ENCODE assay signal across 8 cellular contexts in the genomic region with DNA sequence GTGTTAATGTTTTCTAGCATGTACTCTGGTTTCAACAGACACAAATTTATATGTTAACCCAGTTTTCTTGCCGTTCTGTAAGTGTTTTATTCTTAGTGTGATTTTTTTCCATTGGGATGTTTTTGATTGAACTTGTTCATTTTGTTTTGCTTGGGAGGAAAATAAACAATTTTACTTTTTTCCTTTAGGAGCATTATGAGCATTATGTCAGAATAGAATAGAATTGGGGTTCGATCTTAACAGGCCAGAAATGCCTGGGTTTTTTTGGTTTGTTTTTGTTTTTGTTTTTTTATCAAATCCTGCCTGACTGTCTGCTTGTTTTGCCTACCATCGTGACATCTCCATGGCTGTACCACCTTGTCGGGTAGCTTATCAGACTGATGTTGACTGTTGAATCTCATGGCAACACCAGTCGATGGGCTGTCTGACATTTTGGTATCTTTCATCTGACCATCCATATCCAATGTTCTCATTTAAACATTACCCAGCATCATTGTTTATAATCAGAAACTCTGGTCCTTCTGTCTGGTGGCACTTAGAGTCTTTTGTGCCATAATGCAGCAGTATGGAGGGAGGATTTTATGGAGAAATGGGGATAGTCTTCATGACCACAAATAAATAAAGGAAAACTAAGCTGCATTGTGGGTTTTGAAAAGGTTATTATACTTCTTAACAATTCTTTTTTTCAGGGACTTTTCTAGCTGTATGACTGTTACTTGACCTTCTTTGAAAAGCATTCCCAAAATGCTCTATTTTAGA. TPM values are rescaled to one million over a fixed set of nuclear protein-coding genes. Genes with fewer than 3 reads are reported as not detected.
DNase-seq lines count a peak whose midpoint lies in the region; ATAC-seq, FAIRE-seq and TF ChIP-seq lines count a peak whose summit lies in the region.

No MANE protein-coding gene starts in this region.

- H3K27ac ChIP-seq in keratinocyte (ENCODE audit: control insufficient read depth, insufficient read depth, low read length) = peak overlapping the region; percentile 96
- H3K27ac ChIP-seq in tibial artery = peak overlapping the region; percentile 88 to 89

- H3K36me3 Mint-ChIP-seq in activated naive CD4-positive, alpha-beta T cell treated with anti-CD3 and anti-CD28 coated beads, Interleukin-2, amount 50 U/mL, for 72 hours = peaks cover 56 to 65% of the 10 kb centered on the region in 2 donors

- intact Hi-C loops in tibial artery (cut with DNase I; ENCODE audit: low total_unique reads) = no loop called here

- no peak for TF ChIP-seq CTCF in keratinocyte (optimal IDR thresholded peaks at IDR 0.05 in 1 of 3, IDR thresholded peaks at IDR 0.05 in 1 of 3, conservative IDR thresholded peaks at IDR 0.05 in 1 of 3; ENCODE audit: extremely low read depth in 1 of 3, insufficient read depth in 2 of 3, low read length in 3 of 3)
- no peak for TF ChIP-seq CTCF in tibial artery (IDR thresholded peaks at IDR 0.05)

- no peak for FAIRE-seq in keratinocyte (lab: Jason Lieb, UNC)

- H3K4me2 ChIP-seq in keratinocyte (ENCODE audit: control insufficient read depth, extremely low read depth, insufficient read depth, low read depth, low read length) = peak overlapping the region; percentile 87

- no peaks in the 10 kb centered on the region for H3K9me1 ChIP-seq in keratinocyte (ENCODE audit: control insufficient read depth, extremely low read depth, insufficient read depth, low read length)

- H3K4me1 ChIP-seq in keratinocyte (ENCODE audit: control insufficient read depth, extremely low read depth, insufficient read depth, low read length) (peaks cover 24% of the 10 kb centered on the region), tibial artery (peaks cover 4 to 78% (median 29%) of the 10 kb centered on the region in 4 donors)

- peak overlapping the region; percentile 100 for H3K27ac Mint-ChIP-seq in activated naive CD4-positive, alpha-beta T cell treated with anti-CD3 and anti-CD28 coated beads, Interleukin-2, amount 50 U/mL, for 72 hours

- dilution Hi-C loops in keratinocyte (cut with MboI; ENCODE audit: extremely low pct_ligation_motif_present, low sequenced_read_pairs) = no loop called here

- H2AFZ ChIP-seq in keratinocyte (ENCODE audit: control insufficient read depth, low read length) = no peak overlapping the region

- peaks cover 34% of the 10 kb centered on the region for H3K79me2 ChIP-seq in keratinocyte (ENCODE audit: control insufficient read depth, insufficient read depth, low read length)

- peak; percentile 29 for DNase-seq in stimulated activated CD4-positive, alpha-beta T cell treated with anti-CD3 and anti-CD28 coated beads, Interleukin-4, amount 100 ng/mL, for 24 hours
- no peak for DNase-seq in stimulated activated CD4-positive, alpha-beta T cell treated with anti-CD3 and anti-CD28 coated beads, Interleukin-4, amount 100 ng/mL, for 1 hour
- DNase-seq in activated naive CD4-positive, alpha-beta T cell treated with anti-CD3 and anti-CD28 coated beads, Interleukin-2, amount 50 U/mL, for 72 hours (ENCODE audit: low spot score in 2 of 2) = no peak
- DNase-seq in keratinocyte (ENCODE audit: low read depth, low spot score) (no peak), tibial artery (no peak), putamen (ENCODE audit: low spot score) (no peak), NOMO-1 treated with DMSO at 0.1 percent for 48 hours (lab: John Stamatoyannopoulos, UW; ENCODE audit: unreplicated experiment) (no peak)

- no peaks in the 10 kb centered on the region for H3K27me3 ChIP-seq in keratinocyte (ENCODE audit: control insufficient read depth, extremely low read depth, insufficient read depth, low read length)
- H3K27me3 ChIP-seq in tibial artery = no peaks in the 10 kb centered on the region

- H3K4me3 ChIP-seq in keratinocyte (ENCODE audit: control insufficient read depth in 2 of 3, extremely low read depth in 1 of 3, insufficient read depth in 2 of 3, low read depth in 1 of 3, low read length in 3 of 3) (peak overlapping the region; percentile 53 to 98 (median 82)), tibial artery (peak overlapping the region; percentile 63)

- peaks cover 15% of the 10 kb centered on the region for H4K20me1 ChIP-seq in keratinocyte (ENCODE audit: control insufficient read depth, extremely low read depth, insufficient read depth, low read length)

- H3K9me3 Mint-ChIP-seq in activated naive CD4-positive, alpha-beta T cell treated with anti-CD3 and anti-CD28 coated beads, Interleukin-2, amount 50 U/mL, for 72 hours = no peaks in the 10 kb centered on the region

- peaks cover 3 to 25% of the 10 kb centered on the region in 2 experiments for H3K36me3 ChIP-seq in keratinocyte (ENCODE audit: control insufficient read depth in 2 of 2, extremely low read depth in 1 of 2, insufficient read depth in 2 of 2, low read length in 2 of 2)
- H3K36me3 ChIP-seq in tibial artery = peaks cover 0 to 28% (median 0%) of the 10 kb centered on the region in 3 donors

- H3K9me3 ChIP-seq in keratinocyte (ENCODE audit: control insufficient read depth, low read depth, low read length) (no peaks in the 10 kb centered on the region), tibial artery (no peaks in the 10 kb centered on the region)

- ATAC-seq in activated naive CD4-positive, alpha-beta T cell treated with anti-CD3 and anti-CD28 coated beads, Interleukin-2, amount 50 U/mL, for 72 hours = no peak
- ATAC-seq in GM21367 (IDR thresholded peaks at IDR 0.05; ENCODE audit: unreplicated experiment) = no peak

- H3K9ac ChIP-seq in keratinocyte (ENCODE audit: control insufficient read depth, extremely low read depth, insufficient read depth, low read length) = peak overlapping the region; percentile 98

RNA-seq across cellular contexts. Expression of gene TUBD1, which starts 51.7 kb away (rescaled TPM):
- 10 to 100 TPM; 13.8 to 27.6 TPM for total RNA-seq in activated naive CD4-positive, alpha-beta T cell treated with anti-CD3 and anti-CD28 coated beads, Interleukin-2, amount 50 U/mL, for 72 hours
- 5.5 to 7.6 TPM (median 5.9 TPM) in 3 replicates for polyA plus RNA-seq in keratinocyte
- 9.3 TPM for polyA plus RNA-seq in keratinocyte (2011; ENCODE audit: low read depth)
- polyA plus RNA-seq in keratinocyte (2011; cell fraction: cytosol; rRNA removed) = 2.8 and 4.9 TPM in 2 replicates
- polyA plus RNA-seq in keratinocyte (2011; cell fraction: nucleus; rRNA removed) = 6.8 and 7.0 TPM in 2 replicates
- polyA plus RNA-seq in keratinocyte (2012; ENCODE audit: low replicate concordance) = 4.0 and 6.2 TPM in 2 replicates
- polyA minus RNA-seq in keratinocyte = 1.8 to 9.1 TPM (median 4.0 TPM) in 3 replicates
- 7.3 TPM for polyA minus RNA-seq in keratinocyte (2011; cell fraction: cytosol; rRNA and poly(A)+ RNA removed)
- 3.3 and 11.1 TPM in 2 replicates for polyA minus RNA-seq in keratinocyte (2011; cell fraction: nucleus; rRNA and poly(A)+ RNA removed)

RNA-seq across cellular contexts. Expression of gene RPS6KB1, which starts 51.8 kb away (rescaled TPM):
- total RNA-seq in activated naive CD4-positive, alpha-beta T cell treated with anti-CD3 and anti-CD28 coated beads, Interleukin-2, amount 50 U/mL, for 72 hours = 10 to 100 TPM; 66.9 to 71.5 TPM
- polyA plus RNA-seq in keratinocyte = 13.4 to 19.7 TPM (median 14.2 TPM) in 3 replicates
- polyA plus RNA-seq in keratinocyte (2011; ENCODE audit: low read depth) = 24.1 TPM
- 9.6 and 14.9 TPM in 2 replicates for polyA plus RNA-seq in keratinocyte (2011; cell fraction: cytosol; rRNA removed)
- polyA plus RNA-seq in keratinocyte (2011; cell fraction: nucleus; rRNA removed) = 15.8 and 19.6 TPM in 2 replicates
- 12.1 and 17.1 TPM in 2 replicates for polyA plus RNA-seq in keratinocyte (2012; ENCODE audit: low replicate concordance)
- 5.8 to 21.7 TPM (median 6.7 TPM) in 3 replicates for polyA minus RNA-seq in keratinocyte
- polyA minus RNA-seq in keratinocyte (2011; cell fraction: cytosol; rRNA and poly(A)+ RNA removed) = 5.9 TPM
- 13.9 and 22.0 TPM in 2 replicates for polyA minus RNA-seq in keratinocyte (2011; cell fraction: nucleus; rRNA and poly(A)+ RNA removed)
